1 cellular context compared by ENCODE assay signal in the genomic region with DNA sequence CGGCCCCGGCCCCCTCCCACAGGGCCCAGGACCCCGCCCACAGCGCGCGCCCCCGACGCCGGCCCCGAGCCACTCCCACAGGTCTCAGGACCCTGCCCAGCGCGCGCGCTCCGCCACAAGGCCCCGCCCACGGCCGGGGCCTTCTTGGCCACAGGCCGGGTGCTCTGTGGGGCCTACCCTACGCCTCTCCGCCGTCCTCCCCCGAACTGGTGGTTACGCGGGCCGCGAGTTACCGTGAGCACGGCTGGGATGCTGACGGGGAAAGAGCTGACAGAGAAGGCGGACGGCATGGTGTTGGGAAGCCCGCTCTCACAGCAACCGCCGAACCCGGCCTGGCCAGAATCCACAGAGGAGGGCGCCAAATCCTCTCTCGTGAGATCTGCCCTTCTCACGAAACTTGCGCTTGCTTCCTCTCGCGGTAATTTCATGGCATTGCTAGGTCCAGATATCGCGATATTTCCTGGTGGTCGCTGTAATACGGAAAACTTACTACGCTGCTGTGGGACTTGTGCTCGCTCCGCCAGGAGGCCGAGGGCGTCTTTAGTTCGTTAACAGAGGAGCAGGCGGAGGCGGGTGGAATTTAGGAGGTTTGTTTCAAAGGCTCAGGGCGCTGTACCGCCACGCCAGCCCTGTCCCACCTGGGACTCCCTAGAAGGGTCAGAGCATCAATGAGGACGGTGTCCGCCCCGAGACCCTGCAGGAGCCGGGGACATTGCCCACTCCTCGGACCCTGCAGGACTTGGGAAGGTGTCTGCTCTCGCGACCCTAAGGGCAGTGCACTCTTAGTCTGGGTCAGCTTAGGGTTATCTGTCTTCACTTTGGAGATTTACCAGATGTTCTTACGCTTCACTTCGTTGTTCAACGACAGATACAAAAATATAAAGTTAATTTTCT.
A peak's percentile ranks its signal among the peaks of the same experiment; 100 is the strongest.
TF ChIP-seq lines count a peak whose summit lies in the region.

TSS of gene TMEM18 (minus strand) at position 351 of the 894 bp plus-strand sequence. CDS start at position 290, 61 bp downstream.

TF ChIP-seq in HEK293, 187 proteins besides CTCF, POLR2A, EP300 and RAD21 (continued from another document and continues in another):
- no peak for TF ChIP-seq ZNF645 (tag by site-specific recombination; IDR thresholded peaks at IDR 0.05)
- peak; percentile 75; the same call in 1 of the 2 replicates for TF ChIP-seq ZSCAN18 (tag by site-specific recombination; IDR thresholded peaks at IDR 0.05)
- TF ChIP-seq ZBTB20 (tag by site-specific recombination; IDR thresholded peaks at IDR 0.05): peak; percentile 38; the same call in 1 of the 2 replicates
- TF ChIP-seq ELK4 (IDR thresholded peaks at IDR 0.05; ENCODE audit: borderline replicate concordance, low read depth, low read length): no peak
- no peak for TF ChIP-seq ZNF202 (tag by site-specific recombination; IDR thresholded peaks at IDR 0.05; ENCODE audit: borderline replicate concordance)
- TF ChIP-seq WT1 (tag by site-specific recombination; IDR thresholded peaks at IDR 0.05): 0 out of 2 replicates have a peak, but pooled peaks have one; percentile 28
- TF ChIP-seq ZNF335 (tag by site-specific recombination; conservative IDR thresholded peaks at IDR 0.05): peak; percentile 94
- no peak for TF ChIP-seq ZNF513 (tag by site-specific recombination; IDR thresholded peaks at IDR 0.05)
- TF ChIP-seq ZNF629 (tag by site-specific recombination; IDR thresholded peaks at IDR 0.05): peak; percentile 74
- TF ChIP-seq KLF7 (tag by site-specific recombination; IDR thresholded peaks at IDR 0.05; ENCODE audit: borderline replicate concordance): peak; percentile 82; the same call in 1 of the 2 replicates
- TF ChIP-seq KLF10 (tag by site-specific recombination; IDR thresholded peaks at IDR 0.05): peak; percentile 87
- TF ChIP-seq ZNF140 (tag by site-specific recombination; IDR thresholded peaks at IDR 0.05): no peak
- TF ChIP-seq ZNF571 (tag by site-specific recombination; IDR thresholded peaks at IDR 0.05): no peak
- TF ChIP-seq ZEB2 (tag by site-specific recombination; IDR thresholded peaks at IDR 0.05): peak; percentile 78
- TF ChIP-seq ZSCAN16 (tag by site-specific recombination; IDR thresholded peaks at IDR 0.05): no peak
- no peak for TF ChIP-seq ZNF837 (tag by site-specific recombination; IDR thresholded peaks at IDR 0.05)
- no peak for TF ChIP-seq PRDM1 (tag by site-specific recombination; IDR thresholded peaks at IDR 0.05)
- peak; percentile 79 for TF ChIP-seq KLF8 (tag by site-specific recombination; IDR thresholded peaks at IDR 0.05)
- TF ChIP-seq, protein P1, sequence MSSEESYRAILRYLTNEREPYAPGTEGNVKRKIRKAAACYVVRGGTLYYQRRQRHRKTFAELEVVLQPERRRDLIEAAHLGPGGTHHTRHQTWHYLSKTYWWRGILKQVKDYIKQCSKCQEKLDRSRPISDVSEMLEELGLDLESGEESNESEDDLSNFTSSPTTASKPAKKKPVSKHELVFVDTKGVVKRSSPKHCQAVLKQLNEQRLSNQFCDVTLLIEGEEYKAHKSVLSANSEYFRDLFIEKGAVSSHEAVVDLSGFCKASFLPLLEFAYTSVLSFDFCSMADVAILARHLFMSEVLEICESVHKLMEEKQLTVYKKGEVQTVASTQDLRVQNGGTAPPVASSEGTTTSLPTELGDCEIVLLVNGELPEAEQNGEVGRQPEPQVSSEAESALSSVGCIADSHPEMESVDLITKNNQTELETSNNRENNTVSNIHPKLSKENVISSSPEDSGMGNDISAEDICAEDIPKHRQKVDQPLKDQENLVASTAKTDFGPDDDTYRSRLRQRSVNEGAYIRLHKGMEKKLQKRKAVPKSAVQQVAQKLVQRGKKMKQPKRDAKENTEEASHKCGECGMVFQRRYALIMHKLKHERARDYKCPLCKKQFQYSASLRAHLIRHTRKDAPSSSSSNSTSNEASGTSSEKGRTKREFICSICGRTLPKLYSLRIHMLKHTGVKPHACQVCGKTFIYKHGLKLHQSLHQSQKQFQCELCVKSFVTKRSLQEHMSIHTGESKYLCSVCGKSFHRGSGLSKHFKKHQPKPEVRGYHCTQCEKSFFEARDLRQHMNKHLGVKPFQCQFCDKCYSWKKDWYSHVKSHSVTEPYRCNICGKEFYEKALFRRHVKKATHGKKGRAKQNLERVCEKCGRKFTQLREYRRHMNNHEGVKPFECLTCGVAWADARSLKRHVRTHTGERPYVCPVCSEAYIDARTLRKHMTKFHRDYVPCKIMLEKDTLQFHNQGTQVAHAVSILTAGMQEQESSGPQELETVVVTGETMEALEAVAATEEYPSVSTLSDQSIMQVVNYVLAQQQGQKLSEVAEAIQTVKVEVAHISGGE (tag by site-specific recombination; conservative IDR thresholded peaks at IDR 0.05; ENCODE audit: low read depth): no peak
- no peak for TF ChIP-seq ZNF174 (tag by site-specific recombination; IDR thresholded peaks at IDR 0.05)
- TF ChIP-seq ZNF660 (tag by site-specific recombination; IDR thresholded peaks at IDR 0.05): peak; percentile 88
- TF ChIP-seq KLF16 (tag by site-specific recombination; IDR thresholded peaks at IDR 0.05): peak; percentile 89
- no peak for TF ChIP-seq ZNF510 (tag by site-specific recombination; IDR thresholded peaks at IDR 0.05; ENCODE audit: insufficient replicate concordance)
- no peak for TF ChIP-seq ZNF626 (tag by site-specific recombination; IDR thresholded peaks at IDR 0.05)
- TF ChIP-seq GFI1B (tag by site-specific recombination; IDR thresholded peaks at IDR 0.05): no peak
- TF ChIP-seq ZNF48 (tag by site-specific recombination; IDR thresholded peaks at IDR 0.05): no peak
- no peak; the same call in 1 of the 2 replicates for TF ChIP-seq FEZF1 (tag by site-specific recombination; IDR thresholded peaks at IDR 0.05)
- no peak for TF ChIP-seq ZNF239 (tag by site-specific recombination; IDR thresholded peaks at IDR 0.05)
- TF ChIP-seq REPIN1 (tag by site-specific recombination; IDR thresholded peaks at IDR 0.05; ENCODE audit: low read depth): no peak
- TF ChIP-seq, protein P2, sequence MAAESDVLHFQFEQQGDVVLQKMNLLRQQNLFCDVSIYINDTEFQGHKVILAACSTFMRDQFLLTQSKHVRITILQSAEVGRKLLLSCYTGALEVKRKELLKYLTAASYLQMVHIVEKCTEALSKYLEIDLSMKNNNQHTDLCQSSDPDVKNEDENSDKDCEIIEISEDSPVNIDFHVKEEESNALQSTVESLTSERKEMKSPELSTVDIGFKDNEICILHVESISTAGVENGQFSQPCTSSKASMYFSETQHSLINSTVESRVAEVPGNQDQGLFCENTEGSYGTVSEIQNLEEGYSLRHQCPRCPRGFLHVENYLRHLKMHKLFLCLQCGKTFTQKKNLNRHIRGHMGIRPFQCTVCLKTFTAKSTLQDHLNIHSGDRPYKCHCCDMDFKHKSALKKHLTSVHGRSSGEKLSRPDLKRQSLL (tag by site-specific recombination; IDR thresholded peaks at IDR 0.05): no peak
- TF ChIP-seq ZNF596 (tag by site-specific recombination; IDR thresholded peaks at IDR 0.05): no peak
- no peak for TF ChIP-seq HIC1 (tag by site-specific recombination; IDR thresholded peaks at IDR 0.05)
- no peak for TF ChIP-seq ZNF777 (tag by site-specific recombination; IDR thresholded peaks at IDR 0.05; ENCODE audit: borderline replicate concordance)
- TF ChIP-seq, protein P3, sequence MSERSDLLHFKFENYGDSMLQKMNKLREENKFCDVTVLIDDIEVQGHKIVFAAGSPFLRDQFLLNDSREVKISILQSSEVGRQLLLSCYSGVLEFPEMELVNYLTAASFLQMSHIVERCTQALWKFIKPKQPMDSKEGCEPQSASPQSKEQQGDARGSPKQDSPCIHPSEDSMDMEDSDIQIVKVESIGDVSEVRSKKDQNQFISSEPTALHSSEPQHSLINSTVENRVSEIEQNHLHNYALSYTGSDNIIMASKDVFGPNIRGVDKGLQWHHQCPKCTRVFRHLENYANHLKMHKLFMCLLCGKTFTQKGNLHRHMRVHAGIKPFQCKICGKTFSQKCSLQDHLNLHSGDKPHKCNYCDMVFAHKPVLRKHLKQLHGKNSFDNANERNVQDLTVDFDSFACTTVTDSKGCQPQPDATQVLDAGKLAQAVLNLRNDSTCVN (tag by site-specific recombination; optimal IDR thresholded peaks at IDR 0.05): peak; percentile 84
- no peak for TF ChIP-seq ZNF544 (tag by site-specific recombination; IDR thresholded peaks at IDR 0.05)
- TF ChIP-seq ZNF16 (tag by site-specific recombination; IDR thresholded peaks at IDR 0.05; ENCODE audit: low read depth): no peak
- no peak for TF ChIP-seq ZNF155 (tag by site-specific recombination; IDR thresholded peaks at IDR 0.05)
- TF ChIP-seq ZNF394 (tag by site-specific recombination; IDR thresholded peaks at IDR 0.05; ENCODE audit: borderline replicate concordance): peak; percentile 58; the same call in 1 of the 2 replicates
- TF ChIP-seq, protein P4, sequence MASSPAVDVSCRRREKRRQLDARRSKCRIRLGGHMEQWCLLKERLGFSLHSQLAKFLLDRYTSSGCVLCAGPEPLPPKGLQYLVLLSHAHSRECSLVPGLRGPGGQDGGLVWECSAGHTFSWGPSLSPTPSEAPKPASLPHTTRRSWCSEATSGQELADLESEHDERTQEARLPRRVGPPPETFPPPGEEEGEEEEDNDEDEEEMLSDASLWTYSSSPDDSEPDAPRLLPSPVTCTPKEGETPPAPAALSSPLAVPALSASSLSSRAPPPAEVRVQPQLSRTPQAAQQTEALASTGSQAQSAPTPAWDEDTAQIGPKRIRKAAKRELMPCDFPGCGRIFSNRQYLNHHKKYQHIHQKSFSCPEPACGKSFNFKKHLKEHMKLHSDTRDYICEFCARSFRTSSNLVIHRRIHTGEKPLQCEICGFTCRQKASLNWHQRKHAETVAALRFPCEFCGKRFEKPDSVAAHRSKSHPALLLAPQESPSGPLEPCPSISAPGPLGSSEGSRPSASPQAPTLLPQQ (tag by site-specific recombination; IDR thresholded peaks at IDR 0.05): peak; percentile 97
- TF ChIP-seq ZNF561 (tag by site-specific recombination; IDR thresholded peaks at IDR 0.05; ENCODE audit: borderline replicate concordance): peak; percentile 75; the same call in 1 of the 2 replicates
- no peak for TF ChIP-seq ZBTB1 (tag by site-specific recombination; IDR thresholded peaks at IDR 0.05)
- TF ChIP-seq ZNF211 (tag by site-specific recombination; IDR thresholded peaks at IDR 0.05; ENCODE audit: low read depth): no peak
- TF ChIP-seq ZNF114 (tag by site-specific recombination; IDR thresholded peaks at IDR 0.05): no peak
- no peak for TF ChIP-seq HOXA7 (CRISPR knock-in tag; IDR thresholded peaks at IDR 0.05; ENCODE audit: borderline replicate concordance)
- TF ChIP-seq ZNF521 (tag by site-specific recombination; IDR thresholded peaks at IDR 0.05): no peak
- no peak for TF ChIP-seq ZNF560 (tag by site-specific recombination; IDR thresholded peaks at IDR 0.05; ENCODE audit: borderline replicate concordance)
